24 cellular contexts compared by ENCODE assay signal in the genomic region with DNA sequence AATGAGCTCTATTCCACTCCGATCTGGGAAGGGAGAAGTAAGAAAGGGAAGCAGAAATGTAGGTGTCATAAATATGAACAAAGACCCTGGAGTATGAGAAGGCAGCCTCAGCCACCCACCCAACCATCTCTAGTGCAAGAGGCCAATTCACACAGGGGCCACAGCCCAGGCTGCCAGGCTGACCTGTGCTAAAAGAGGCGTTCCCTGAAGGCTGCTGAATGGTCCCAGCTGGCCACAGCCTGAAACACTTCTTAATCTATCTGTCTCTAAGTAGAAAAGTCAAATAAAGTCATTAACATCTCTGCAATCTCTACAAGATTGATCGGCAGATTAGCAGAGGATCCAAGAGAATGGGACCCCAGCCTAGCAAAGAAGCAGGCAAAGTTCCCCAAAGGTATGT.
"Had no signal": no experiment of that assay in that cellular context is flagged by ENCODE, and none has a peak within 500 bp of the region (broad histone marks: within the 10 kb centered on the region; RNA-seq: fewer than 3 reads in every experiment).

No MANE protein-coding gene starts in this region.

- H3K4me3 ChIP-seq: coronary artery, dorsolateral prefrontal cortex, esophagus squamous epithelium, gastrocnemius medialis, heart right ventricle, left lung, lower lobe of right lung, mucosa of descending colon had no signal

- H3K36me3 Mint-ChIP-seq: mesothelial cell of epicardium had no signal

- H3K36me3 ChIP-seq: esophagus squamous epithelium, gastrocnemius medialis, heart right ventricle, left lung, lower lobe of right lung had no signal

- H3K4me3 Mint-ChIP-seq: mesothelial cell of epicardium had no signal

- H3K27ac Mint-ChIP-seq: mesothelial cell of epicardium, naive B cell had no signal

- H3K27me3 Mint-ChIP-seq: naive B cell had no signal

- DNase-seq: dermis blood vessel endothelial cell; dorsolateral prefrontal cortex; effector CD4-positive, alpha-beta T cell; effector memory CD4-positive, alpha-beta T cell; erythroblast; esophagus squamous epithelium; foreskin fibroblast; foreskin melanocyte; gastrocnemius medialis; glutamatergic neuron; head of caudate nucleus; heart right ventricle; hippocampal formation; left cardiac atrium; left lung; left ventricle myocardium superior; lower lobe of right lung; mesenchymal stem cell; mucosa of descending colon; naive B cell had no signal

- ATAC-seq: esophagus mucosa, gastrocnemius medialis, heart right ventricle, left lung, left ventricle myocardium superior, lower lobe of right lung, mucosa of descending colon had no signal

- H3K27me3 ChIP-seq: dorsolateral prefrontal cortex, esophagus squamous epithelium, gastrocnemius medialis, heart right ventricle, left lung had no signal

- H3K4me1 ChIP-seq: gastrocnemius medialis, left lung, lower lobe of right lung had no signal

- H3K27ac ChIP-seq: coronary artery, dorsolateral prefrontal cortex, epithelial cell of prostate, esophagus squamous epithelium, gastrocnemius medialis, heart right ventricle, left lung, lower lobe of right lung had no signal

- H3K9me3 ChIP-seq: esophagus squamous epithelium, gastrocnemius medialis, heart right ventricle, left lung, lower lobe of right lung, mucosa of descending colon had no signal
